Comparison of ENCODE assay signal across 18 cellular contexts in the genomic region with DNA sequence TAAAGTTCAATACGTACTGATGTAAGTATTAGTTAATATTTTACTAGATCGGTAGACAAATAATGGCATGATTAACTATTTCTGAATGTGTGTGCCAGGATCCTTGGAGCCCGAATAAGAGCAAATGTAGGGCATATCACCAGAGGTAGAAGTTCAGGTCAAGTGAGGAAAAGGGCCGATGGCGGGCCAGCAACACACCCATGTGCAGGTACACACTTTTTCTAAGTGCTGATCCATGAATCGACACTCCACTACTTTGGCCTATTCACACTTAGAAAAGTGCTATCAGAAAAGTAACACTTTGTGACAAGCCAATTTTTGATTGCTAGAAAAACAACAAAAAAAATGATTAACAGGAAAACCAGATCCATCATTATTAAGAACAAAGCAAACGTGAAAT.
DNase-seq lines count a peak whose midpoint lies in the region; ATAC-seq lines count a peak whose summit lies in the region.
"Had no signal": no experiment of that assay in that cellular context is flagged by ENCODE, and none has a peak within 500 bp of the region (broad histone marks: within the 10 kb centered on the region; RNA-seq: fewer than 3 reads in every experiment).

No MANE protein-coding gene starts in this region.

- intact Hi-C loops in activated CD4-positive, alpha-beta T cell treated with anti-CD3 and anti-CD28 coated beads for 36 hours (cut with DNase I, micrococcal nuclease) = no loop called here
- intact Hi-C loops in activated T-helper 1 cell treated with anti-CD3 and anti-CD28 coated beads, Interleukin-12 subunit alpha, Interleukin-12 subunit beta, Interleukin-2, Interleukin-4 antibody, amounts not matched to agents 30 ng/mL and 10 ng/mL and 1 ng/mL, durations not matched to agents 14 hours and 24 hours and 36 hours (cut with micrococcal nuclease) = no loop called here

- ATAC-seq in activated CD4-positive, alpha-beta T cell treated with anti-CD3 and anti-CD28 coated beads for 36 hours = no peak
- no peak for ATAC-seq in stimulated activated memory B cell treated with anti-CD40 and anti-IgM and Interleukin-4, amounts not matched to agents 10 μg/mL and 1 μg/mL and 100 μg/mL, for 72 hours
- ATAC-seq in GM21529 (IDR thresholded peaks at IDR 0.05; ENCODE audit: unreplicated experiment) (no peak), GM21737 (IDR thresholded peaks at IDR 0.05; ENCODE audit: unreplicated experiment) (no peak)
- ATAC-seq: left cardiac atrium had no signal

- H3K27me3 Mint-ChIP-seq in activated CD4-positive, alpha-beta T cell treated with anti-CD3 and anti-CD28 coated beads for 36 hours = no peaks in the 10 kb centered on the region
- no peaks in the 10 kb centered on the region for H3K27me3 Mint-ChIP-seq in activated T-helper 1 cell treated with anti-CD3 and anti-CD28 coated beads, Interleukin-12 subunit alpha, Interleukin-12 subunit beta, Interleukin-2, Interleukin-4 antibody, amounts not matched to agents 30 ng/mL and 10 ng/mL and 1 ng/mL, durations not matched to agents 14 hours and 24 hours and 36 hours (ENCODE audit: insufficient read depth)
- H3K27me3 Mint-ChIP-seq in stimulated activated memory B cell treated with anti-CD40 and anti-IgM and Interleukin-4, amounts not matched to agents 10 μg/mL and 1 μg/mL and 100 μg/mL, for 72 hours = no peaks in the 10 kb centered on the region
- H3K27me3 Mint-ChIP-seq: T-cell had no signal

- H3K4me3 Mint-ChIP-seq in activated CD4-positive, alpha-beta T cell treated with anti-CD3 and anti-CD28 coated beads for 36 hours = no peak overlapping the region
- peak overlapping the region; percentile 34 for H3K4me3 Mint-ChIP-seq in activated T-helper 1 cell treated with anti-CD3 and anti-CD28 coated beads, Interleukin-12 subunit alpha, Interleukin-12 subunit beta, Interleukin-2, Interleukin-4 antibody, amounts not matched to agents 30 ng/mL and 10 ng/mL and 1 ng/mL, durations not matched to agents 14 hours and 24 hours and 36 hours
- no peak overlapping the region for H3K4me3 Mint-ChIP-seq in stimulated activated memory B cell treated with anti-CD40 and anti-IgM and Interleukin-4, amounts not matched to agents 10 μg/mL and 1 μg/mL and 100 μg/mL, for 72 hours
- H3K4me3 Mint-ChIP-seq: neural crest cell had no signal

- no peak for DNase-seq in activated CD4-positive, alpha-beta T cell treated with anti-CD3 and anti-CD28 coated beads for 36 hours
- no peak for DNase-seq in activated CD4-positive, alpha-beta T cell treated with anti-CD3 and anti-CD28 coated beads, Interleukin-2, amount 50 U/mL, for 1 hour
- no peak for DNase-seq in activated T-helper 1 cell treated with anti-CD3 and anti-CD28 coated beads, Interleukin-12 subunit alpha, Interleukin-12 subunit beta, Interleukin-2, Interleukin-4 antibody, amounts not matched to agents 30 ng/mL and 10 ng/mL and 1 ng/mL, durations not matched to agents 14 hours and 24 hours and 36 hours (ENCODE audit: low spot score)
- DNase-seq in kidney tubule cell (ENCODE audit: low spot score) (peak; percentile 50), T1000 (lab: John Stamatoyannopoulos, UW) (no peak)
- DNase-seq: activated CD4-positive, CD25-positive, alpha-beta regulatory T cell treated with anti-CD3 and anti-CD28 coated beads, Interleukin-2, amount 50 U/mL, for 72 hours; activated gamma-delta T cell; cerebellar nuclear complex; COR-L47; head of caudate nucleus; Kasumi-1; left cardiac atrium; RPMI8226 had no signal

- H3K27ac Mint-ChIP-seq in activated CD4-positive, alpha-beta T cell treated with anti-CD3 and anti-CD28 coated beads for 36 hours = peak overlapping the region; percentile 88
- H3K27ac Mint-ChIP-seq in activated T-helper 1 cell treated with anti-CD3 and anti-CD28 coated beads, Interleukin-12 subunit alpha, Interleukin-12 subunit beta, Interleukin-2, Interleukin-4 antibody, amounts not matched to agents 30 ng/mL and 10 ng/mL and 1 ng/mL, durations not matched to agents 14 hours and 24 hours and 36 hours = peak overlapping the region; percentile 84
- H3K27ac Mint-ChIP-seq in stimulated activated memory B cell treated with anti-CD40 and anti-IgM and Interleukin-4, amounts not matched to agents 10 μg/mL and 1 μg/mL and 100 μg/mL, for 72 hours = peak overlapping the region; percentile 80

- peaks cover 35% of the 10 kb centered on the region for H3K36me3 Mint-ChIP-seq in activated CD4-positive, alpha-beta T cell treated with anti-CD3 and anti-CD28 coated beads for 36 hours (ENCODE audit: low read depth)
- H3K36me3 Mint-ChIP-seq in activated T-helper 1 cell treated with anti-CD3 and anti-CD28 coated beads, Interleukin-12 subunit alpha, Interleukin-12 subunit beta, Interleukin-2, Interleukin-4 antibody, amounts not matched to agents 30 ng/mL and 10 ng/mL and 1 ng/mL, durations not matched to agents 14 hours and 24 hours and 36 hours (ENCODE audit: low read depth) = peaks cover 28% of the 10 kb centered on the region
- H3K36me3 Mint-ChIP-seq in stimulated activated memory B cell treated with anti-CD40 and anti-IgM and Interleukin-4, amounts not matched to agents 10 μg/mL and 1 μg/mL and 100 μg/mL, for 72 hours = peaks cover 37% of the 10 kb centered on the region

- peaks cover 3% of the 10 kb centered on the region for H3K9me3 Mint-ChIP-seq in activated CD4-positive, alpha-beta T cell treated with anti-CD3 and anti-CD28 coated beads for 36 hours (ENCODE audit: low read depth)
- H3K9me3 Mint-ChIP-seq in activated T-helper 1 cell treated with anti-CD3 and anti-CD28 coated beads, Interleukin-12 subunit alpha, Interleukin-12 subunit beta, Interleukin-2, Interleukin-4 antibody, amounts not matched to agents 30 ng/mL and 10 ng/mL and 1 ng/mL, durations not matched to agents 14 hours and 24 hours and 36 hours = no peaks in the 10 kb centered on the region
- H3K9me3 Mint-ChIP-seq in stimulated activated memory B cell treated with anti-CD40 and anti-IgM and Interleukin-4, amounts not matched to agents 10 μg/mL and 1 μg/mL and 100 μg/mL, for 72 hours = no peaks in the 10 kb centered on the region
- H3K9me3 Mint-ChIP-seq: T-cell had no signal

- CTCF ChIA-PET in activated CD4-positive, alpha-beta T cell treated with anti-CD3 and anti-CD28 coated beads for 36 hours (lab: Charles Lee) = no interaction called here

- H3K4me1 Mint-ChIP-seq in activated CD4-positive, alpha-beta T cell treated with anti-CD3 and anti-CD28 coated beads for 36 hours = peaks cover 56% of the 10 kb centered on the region
- peaks cover 50% of the 10 kb centered on the region for H3K4me1 Mint-ChIP-seq in activated T-helper 1 cell treated with anti-CD3 and anti-CD28 coated beads, Interleukin-12 subunit alpha, Interleukin-12 subunit beta, Interleukin-2, Interleukin-4 antibody, amounts not matched to agents 30 ng/mL and 10 ng/mL and 1 ng/mL, durations not matched to agents 14 hours and 24 hours and 36 hours (ENCODE audit: low read depth)
- H3K4me1 Mint-ChIP-seq in stimulated activated memory B cell treated with anti-CD40 and anti-IgM and Interleukin-4, amounts not matched to agents 10 μg/mL and 1 μg/mL and 100 μg/mL, for 72 hours = peaks cover 48% of the 10 kb centered on the region

- POLR2A ChIA-PET in activated CD4-positive, alpha-beta T cell treated with anti-CD3 and anti-CD28 coated beads for 36 hours (lab: Charles Lee) = no interaction called here
